In the genomic region with DNA sequence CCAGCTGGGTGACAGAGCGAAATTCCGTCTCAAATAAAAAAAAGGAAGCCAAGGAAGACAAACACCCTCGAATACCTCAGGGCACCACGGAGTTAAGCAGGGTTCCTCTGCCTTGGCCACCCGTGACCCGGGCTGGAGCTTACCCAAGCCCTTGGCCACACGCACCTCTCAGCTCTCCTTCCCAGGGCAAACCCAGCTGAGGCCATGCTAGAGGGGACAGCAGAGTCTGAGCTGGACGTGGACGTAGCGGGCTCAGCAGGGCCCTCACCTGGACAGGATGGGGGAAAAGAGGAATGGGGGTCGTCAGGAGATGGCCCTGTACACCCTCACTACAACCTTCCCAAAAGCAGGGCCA, we compare ENCODE assay signal across 2 cellular contexts.
TF ChIP-seq lines count a peak whose summit lies in the region.

No MANE protein-coding gene starts in this region.

TF ChIP-seq in GM23338, 12 proteins besides CTCF, POLR2A, EP300 and RAD21 (continues in another document):
- TF ChIP-seq, protein P1, sequence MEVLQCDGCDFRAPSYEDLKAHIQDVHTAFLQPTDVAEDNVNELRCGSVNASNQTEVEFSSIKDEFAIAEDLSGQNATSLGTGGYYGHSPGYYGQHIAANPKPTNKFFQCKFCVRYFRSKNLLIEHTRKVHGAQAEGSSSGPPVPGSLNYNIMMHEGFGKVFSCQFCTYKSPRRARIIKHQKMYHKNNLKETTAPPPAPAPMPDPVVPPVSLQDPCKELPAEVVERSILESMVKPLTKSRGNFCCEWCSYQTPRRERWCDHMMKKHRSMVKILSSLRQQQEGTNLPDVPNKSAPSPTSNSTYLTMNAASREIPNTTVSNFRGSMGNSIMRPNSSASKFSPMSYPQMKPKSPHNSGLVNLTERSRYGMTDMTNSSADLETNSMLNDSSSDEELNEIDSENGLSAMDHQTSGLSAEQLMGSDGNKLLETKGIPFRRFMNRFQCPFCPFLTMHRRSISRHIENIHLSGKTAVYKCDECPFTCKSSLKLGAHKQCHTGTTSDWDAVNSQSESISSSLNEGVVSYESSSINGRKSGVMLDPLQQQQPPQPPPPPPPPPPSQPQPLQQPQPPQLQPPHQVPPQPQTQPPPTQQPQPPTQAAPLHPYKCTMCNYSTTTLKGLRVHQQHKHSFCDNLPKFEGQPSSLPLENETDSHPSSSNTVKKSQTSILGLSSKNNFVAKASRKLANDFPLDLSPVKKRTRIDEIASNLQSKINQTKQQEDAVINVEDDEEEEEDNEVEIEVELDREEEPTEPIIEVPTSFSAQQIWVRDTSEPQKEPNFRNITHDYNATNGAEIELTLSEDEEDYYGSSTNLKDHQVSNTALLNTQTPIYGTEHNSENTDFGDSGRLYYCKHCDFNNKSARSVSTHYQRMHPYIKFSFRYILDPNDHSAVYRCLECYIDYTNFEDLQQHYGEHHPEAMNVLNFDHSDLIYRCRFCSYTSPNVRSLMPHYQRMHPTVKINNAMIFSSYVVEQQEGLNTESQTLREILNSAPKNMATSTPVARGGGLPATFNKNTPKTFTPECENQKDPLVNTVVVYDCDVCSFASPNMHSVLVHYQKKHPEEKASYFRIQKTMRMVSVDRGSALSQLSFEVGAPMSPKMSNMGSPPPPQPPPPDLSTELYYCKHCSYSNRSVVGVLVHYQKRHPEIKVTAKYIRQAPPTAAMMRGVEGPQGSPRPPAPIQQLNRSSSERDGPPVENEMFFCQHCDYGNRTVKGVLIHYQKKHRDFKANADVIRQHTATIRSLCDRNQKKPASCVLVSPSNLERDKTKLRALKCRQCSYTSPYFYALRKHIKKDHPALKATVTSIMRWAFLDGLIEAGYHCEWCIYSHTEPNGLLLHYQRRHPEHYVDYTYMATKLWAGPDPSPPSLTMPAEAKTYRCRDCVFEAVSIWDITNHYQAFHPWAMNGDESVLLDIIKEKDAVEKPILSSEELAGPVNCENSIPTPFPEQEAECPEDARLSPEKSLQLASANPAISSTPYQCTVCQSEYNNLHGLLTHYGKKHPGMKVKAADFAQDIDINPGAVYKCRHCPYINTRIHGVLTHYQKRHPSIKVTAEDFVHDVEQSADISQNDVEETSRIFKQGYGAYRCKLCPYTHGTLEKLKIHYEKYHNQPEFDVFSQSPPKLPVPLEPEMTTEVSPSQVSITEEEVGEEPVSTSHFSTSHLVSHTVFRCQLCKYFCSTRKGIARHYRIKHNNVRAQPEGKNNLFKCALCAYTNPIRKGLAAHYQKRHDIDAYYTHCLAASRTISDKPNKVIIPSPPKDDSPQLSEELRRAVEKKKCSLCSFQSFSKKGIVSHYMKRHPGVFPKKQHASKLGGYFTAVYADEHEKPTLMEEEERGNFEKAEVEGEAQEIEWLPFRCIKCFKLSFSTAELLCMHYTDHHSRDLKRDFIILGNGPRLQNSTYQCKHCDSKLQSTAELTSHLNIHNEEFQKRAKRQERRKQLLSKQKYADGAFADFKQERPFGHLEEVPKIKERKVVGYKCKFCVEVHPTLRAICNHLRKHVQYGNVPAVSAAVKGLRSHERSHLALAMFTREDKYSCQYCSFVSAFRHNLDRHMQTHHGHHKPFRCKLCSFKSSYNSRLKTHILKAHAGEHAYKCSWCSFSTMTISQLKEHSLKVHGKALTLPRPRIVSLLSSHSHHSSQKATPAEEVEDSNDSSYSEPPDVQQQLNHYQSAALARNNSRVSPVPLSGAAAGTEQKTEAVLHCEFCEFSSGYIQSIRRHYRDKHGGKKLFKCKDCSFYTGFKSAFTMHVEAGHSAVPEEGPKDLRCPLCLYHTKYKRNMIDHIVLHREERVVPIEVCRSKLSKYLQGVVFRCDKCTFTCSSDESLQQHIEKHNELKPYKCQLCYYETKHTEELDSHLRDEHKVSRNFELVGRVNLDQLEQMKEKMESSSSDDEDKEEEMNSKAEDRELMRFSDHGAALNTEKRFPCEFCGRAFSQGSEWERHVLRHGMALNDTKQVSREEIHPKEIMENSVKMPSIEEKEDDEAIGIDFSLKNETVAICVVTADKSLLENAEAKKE (CRISPR knock-in tag; IDR thresholded peaks at IDR 0.05), result no peak
- no peak for TF ChIP-seq CREB1 (CRISPR knock-in tag; IDR thresholded peaks at IDR 0.05; ENCODE audit: low read depth)
- no peak for TF ChIP-seq JUNB (IDR thresholded peaks at IDR 0.05; ENCODE audit: unreplicated experiment)
- TF ChIP-seq, protein P2, sequence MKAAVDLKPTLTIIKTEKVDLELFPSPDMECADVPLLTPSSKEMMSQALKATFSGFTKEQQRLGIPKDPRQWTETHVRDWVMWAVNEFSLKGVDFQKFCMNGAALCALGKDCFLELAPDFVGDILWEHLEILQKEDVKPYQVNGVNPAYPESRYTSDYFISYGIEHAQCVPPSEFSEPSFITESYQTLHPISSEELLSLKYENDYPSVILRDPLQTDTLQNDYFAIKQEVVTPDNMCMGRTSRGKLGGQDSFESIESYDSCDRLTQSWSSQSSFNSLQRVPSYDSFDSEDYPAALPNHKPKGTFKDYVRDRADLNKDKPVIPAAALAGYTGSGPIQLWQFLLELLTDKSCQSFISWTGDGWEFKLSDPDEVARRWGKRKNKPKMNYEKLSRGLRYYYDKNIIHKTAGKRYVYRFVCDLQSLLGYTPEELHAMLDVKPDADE (IDR thresholded peaks at IDR 0.05), result no peak
- TF ChIP-seq POLR2AphosphoS5 (IDR thresholded peaks at IDR 0.05; ENCODE audit: low read depth), result no peak
- TF ChIP-seq, protein P3, sequence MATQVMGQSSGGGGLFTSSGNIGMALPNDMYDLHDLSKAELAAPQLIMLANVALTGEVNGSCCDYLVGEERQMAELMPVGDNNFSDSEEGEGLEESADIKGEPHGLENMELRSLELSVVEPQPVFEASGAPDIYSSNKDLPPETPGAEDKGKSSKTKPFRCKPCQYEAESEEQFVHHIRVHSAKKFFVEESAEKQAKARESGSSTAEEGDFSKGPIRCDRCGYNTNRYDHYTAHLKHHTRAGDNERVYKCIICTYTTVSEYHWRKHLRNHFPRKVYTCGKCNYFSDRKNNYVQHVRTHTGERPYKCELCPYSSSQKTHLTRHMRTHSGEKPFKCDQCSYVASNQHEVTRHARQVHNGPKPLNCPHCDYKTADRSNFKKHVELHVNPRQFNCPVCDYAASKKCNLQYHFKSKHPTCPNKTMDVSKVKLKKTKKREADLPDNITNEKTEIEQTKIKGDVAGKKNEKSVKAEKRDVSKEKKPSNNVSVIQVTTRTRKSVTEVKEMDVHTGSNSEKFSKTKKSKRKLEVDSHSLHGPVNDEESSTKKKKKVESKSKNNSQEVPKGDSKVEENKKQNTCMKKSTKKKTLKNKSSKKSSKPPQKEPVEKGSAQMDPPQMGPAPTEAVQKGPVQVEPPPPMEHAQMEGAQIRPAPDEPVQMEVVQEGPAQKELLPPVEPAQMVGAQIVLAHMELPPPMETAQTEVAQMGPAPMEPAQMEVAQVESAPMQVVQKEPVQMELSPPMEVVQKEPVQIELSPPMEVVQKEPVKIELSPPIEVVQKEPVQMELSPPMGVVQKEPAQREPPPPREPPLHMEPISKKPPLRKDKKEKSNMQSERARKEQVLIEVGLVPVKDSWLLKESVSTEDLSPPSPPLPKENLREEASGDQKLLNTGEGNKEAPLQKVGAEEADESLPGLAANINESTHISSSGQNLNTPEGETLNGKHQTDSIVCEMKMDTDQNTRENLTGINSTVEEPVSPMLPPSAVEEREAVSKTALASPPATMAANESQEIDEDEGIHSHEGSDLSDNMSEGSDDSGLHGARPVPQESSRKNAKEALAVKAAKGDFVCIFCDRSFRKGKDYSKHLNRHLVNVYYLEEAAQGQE (IDR thresholded peaks at IDR 0.05; ENCODE audit: unreplicated experiment), result no peak
- no peak for TF ChIP-seq ZNF331 (CRISPR knock-in tag; IDR thresholded peaks at IDR 0.05; ENCODE audit: low read depth)
- TF ChIP-seq EZH2 (IDR thresholded peaks at IDR 0.05; ENCODE audit: low read depth, unreplicated experiment), result no peak
- no peak for TF ChIP-seq STAT1 (IDR thresholded peaks at IDR 0.05; ENCODE audit: unreplicated experiment)
- no peak for TF ChIP-seq EZH2phosphoT487 (IDR thresholded peaks at IDR 0.05; ENCODE audit: unreplicated experiment)

TF ChIP-seq in K562, 482 proteins besides CTCF, POLR2A, EP300 and RAD21:
- no peak for TF ChIP-seq HIVEP1 (CRISPR knock-in tag; IDR thresholded peaks at IDR 0.05)
- 0 out of 2 replicates have a peak, but pooled peaks have one; percentile 26 for TF ChIP-seq RBFOX2 (IDR thresholded peaks at IDR 0.05; ENCODE audit: low read depth, low read length)
- TF ChIP-seq ZNF764 (CRISPR knock-in tag; IDR thresholded peaks at IDR 0.05; ENCODE audit: low read depth), result no peak
